Comparison of ENCODE assay signal across 11 cellular contexts in genomic region chr22:42919199-42919598, GRCh38.
A peak's percentile ranks its signal among the peaks of the same experiment; 100 is the strongest.
DNase-seq lines count a peak whose midpoint lies in the region; ATAC-seq, FAIRE-seq and TF ChIP-seq lines count a peak whose summit lies in the region.
"Had no signal": no experiment of that assay in that cellular context is flagged by ENCODE, and none has a peak within 500 bp of the region (broad histone marks: within the 10 kb centered on the region; RNA-seq: fewer than 3 reads in every experiment).

No MANE protein-coding gene starts in this region.

- H3K27me3 ChIP-seq in RWPE2 (ENCODE audit: insufficient read depth, poor library complexity, severe bottlenecking): no peaks in the 10 kb centered on the region
- H3K27me3 ChIP-seq in H7 (ENCODE audit: control insufficient read depth, insufficient read depth, low read length): no peaks in the 10 kb centered on the region
- H3K27me3 ChIP-seq in HAP-1 (ENCODE audit: low read depth): no peaks in the 10 kb centered on the region

- no peaks in the 10 kb centered on the region for H3K9me3 ChIP-seq in RWPE2 (ENCODE audit: severe bottlenecking)
- H3K9me3 ChIP-seq in HAP-1: no peaks in the 10 kb centered on the region

- H3K36me3 ChIP-seq in RWPE2 (ENCODE audit: low read depth) (no peaks in the 10 kb centered on the region), H7 (replicated peaks; ENCODE audit: control insufficient read depth, insufficient read depth, low read length) (no peaks in the 10 kb centered on the region), HAP-1 (replicated peaks) (no peaks in the 10 kb centered on the region)

- H3K4me1 ChIP-seq in RWPE2 (ENCODE audit: insufficient read depth, poor library complexity, severe bottlenecking) (peaks cover 41% of the 10 kb centered on the region), HAP-1 (no peaks in the 10 kb centered on the region)

- in situ Hi-C loops in HAP-1 (cut with MboI; ENCODE audit: low sequenced_read_pairs): no loop called here

- DNase-seq in AG08396 (ENCODE audit: low spot score) (peak; percentile 18), Daoy (ENCODE audit: low read depth) (peak; percentile 42), RWPE2 (ENCODE audit: low spot score) (no peak), hepatic stellate cell (ENCODE audit: low spot score) (peak; percentile 43), H7 (no peak), KG1 (lab: John Stamatoyannopoulos, UW) (no peak), GM19239 (ENCODE audit: insufficient read length, low spot score) (no peak), HAP-1 (ENCODE audit: low spot score in 2 of 2) (no peak)
- DNase-seq: NCI-H2029, substantia nigra had no signal

- TF ChIP-seq CTCF in RWPE2 (IDR thresholded peaks at IDR 0.05; ENCODE audit: poor library complexity, severe bottlenecking): no peak

- no peak; the same call in 2 of the 3 replicates for ATAC-seq in RWPE2 (ENCODE audit: low read depth)

- no peak overlapping the region for H3K4me3 ChIP-seq in RWPE2 (ENCODE audit: severe bottlenecking)
- no peak overlapping the region for H3K4me3 ChIP-seq in H7 (ENCODE audit: insufficient read depth, low read depth, low read length)
- H3K4me3 ChIP-seq in HAP-1: no peak overlapping the region
- H3K4me3 ChIP-seq: lung had no signal

- peak overlapping the region; percentile 70 for H3K27ac ChIP-seq in RWPE2 (ENCODE audit: poor library complexity, severe bottlenecking)

- no peak for FAIRE-seq in GM19239 (lab: Jason Lieb, UNC)

Comparison
In these comparisons a context has a peak if more than half of its experiments do, and no peak if none do; other contexts are left out.
1. DNase-seq: peak in AG08396 (single experiment), Daoy (single experiment) and hepatic stellate cell (single experiment); none in RWPE2 (single experiment), H7 (single experiment), KG1 (single experiment), GM19239 (single experiment) and HAP-1 (0 of 2).